In the genomic region with DNA sequence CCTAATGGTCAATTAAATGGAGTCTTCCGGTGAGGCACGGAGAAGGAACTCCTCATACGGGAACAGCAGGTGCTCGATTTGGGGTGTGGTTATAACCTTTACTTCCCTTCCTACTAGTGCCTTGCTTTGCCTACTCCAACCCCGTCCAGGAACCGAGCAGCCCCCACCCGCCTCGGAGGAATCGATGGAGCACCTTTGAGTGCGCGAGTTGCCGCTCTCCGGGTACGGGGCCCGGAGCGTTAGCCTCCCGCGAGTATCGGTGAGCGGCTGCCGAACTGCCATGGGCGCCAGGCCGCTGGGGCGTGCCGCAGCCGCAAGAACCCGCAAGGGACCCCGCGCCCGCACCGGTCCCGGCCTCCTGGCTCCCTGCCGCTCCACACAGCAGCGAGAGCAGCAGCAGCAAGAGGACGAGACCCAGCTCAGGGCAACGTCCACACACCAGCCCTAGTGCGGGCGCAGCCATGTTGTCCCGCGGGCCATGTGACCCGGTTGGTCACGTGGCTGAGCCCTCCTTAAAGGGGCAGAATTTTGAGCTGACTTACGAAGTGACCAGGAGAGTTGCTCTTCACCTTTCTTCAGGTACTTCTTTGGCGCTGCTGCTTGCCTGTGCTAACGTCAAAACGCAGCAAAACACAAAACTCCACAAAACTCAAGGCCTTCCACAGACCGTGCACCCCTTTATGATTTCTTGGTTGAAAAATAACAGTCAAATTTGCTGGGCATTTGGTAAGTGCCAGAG, we compare ENCODE assay signal across 8 cellular contexts. TPM values are rescaled to one million over a fixed set of nuclear protein-coding genes. Genes with fewer than 3 reads are reported as not detected.
A peak's percentile ranks its signal among the peaks of the same experiment; 100 is the strongest.
DNase-seq lines count a peak whose midpoint lies in the region; ATAC-seq and TF ChIP-seq lines count a peak whose summit lies in the region.

Gene SUMF1, minus strand, starts transcription at position 487 of the 739 bp plus-strand sequence. Its CDS starts 24 bp downstream, at position 463.

- no peaks in the 10 kb centered on the region for H3K9me2 ChIP-seq in MM.1S (replicated peaks; ENCODE audit: insufficient read depth, low read length)

- H3K4me1 ChIP-seq in MM.1S (ENCODE audit: low read length), result no peaks in the 10 kb centered on the region
- peaks cover 0 to 23% (median 15%) of the 10 kb centered on the region in 9 donors for H3K4me1 ChIP-seq in heart right ventricle
- peaks cover 0 to 16% (median 10%) of the 10 kb centered on the region in 4 donors for H3K4me1 ChIP-seq in transverse colon

- peaks cover 7% of the 10 kb centered on the region; the same call in 1 of the 2 replicates for H3K79me2 ChIP-seq in MM.1S (ENCODE audit: low read length)

- peak; percentile 74 for TF ChIP-seq POLR2A in transverse colon (IDR thresholded peaks at IDR 0.05)

- H3K27ac ChIP-seq in MM.1S (ENCODE audit: low read length) (peak within 1 kb of the TSS; percentile 33; the same call in 1 of the 2 replicates), heart right ventricle (peak within 1 kb of the TSS; percentile 11 to 97 (median 80)), transverse colon (peak within 1 kb of the TSS; percentile 87 to 93 (median 89))

- in situ Hi-C loops in transverse colon (cut with MboI; ENCODE audit: low pct_ligation_motif_present in 1 of 4, low pct_unique_long_range_greater_than_20kb in 1 of 4, low sequenced_read_pairs in 3 of 4), result no loop called here

- peak within 1 kb of the TSS; percentile 85 for H3K4me3 ChIP-seq in MM.1S (ENCODE audit: low read length)
- peak within 1 kb of the TSS; percentile 76 to 100 (median 93) for H3K4me3 ChIP-seq in heart right ventricle
- H3K4me3 ChIP-seq in transverse colon, result peak within 1 kb of the TSS; percentile 70 to 99 (median 82)

- peak within 1 kb of the TSS; percentile 85 to 93 (median 92) for H3K4me3 Mint-ChIP-seq in T-cell

- no peaks in the 10 kb centered on the region for H3F3A ChIP-seq in MM.1S (ENCODE audit: insufficient read depth, low read length)

- H3K27ac Mint-ChIP-seq in T-cell, result peak within 1 kb of the TSS; percentile 93 to 94

- intact Hi-C loops in heart right ventricle (cut with DNase I) (loop anchor here in 3 of 10 donors (2.0 to 10.0 kb wide), 3 partner anchors 26 to 168 kb away; partner anchors contain the start of gene ITPR1 (in 1 of the 3)), posterior cingulate gyrus (cut with DNase I) (loop anchor here (2.0 kb wide), 1 partner anchor 26 kb away; the partner anchor contains the start of gene ITPR1), transverse colon (cut with DNase I; ENCODE audit: low total_unique reads) (no loop called here)

- 1% methylated on average over 47 of the region's 47 CpGs for WGBS in heart right ventricle, 2 donors
- WGBS in transverse colon (ENCODE audit: low coverage in 1 of 2), 2 donors, result 0 to 1% methylated on average over 4 to 47 of the region's 47 CpGs

- H3K9me3 Mint-ChIP-seq in T-cell, result no peaks in the 10 kb centered on the region

- no peaks in the 10 kb centered on the region for H4K20me1 ChIP-seq in MM.1S (ENCODE audit: insufficient read depth, low read length)

- H3K36me3 ChIP-seq in MM.1S (replicated peaks; ENCODE audit: insufficient read depth, low read length) (no peaks in the 10 kb centered on the region), heart right ventricle (no peaks in the 10 kb centered on the region), transverse colon (no peaks in the 10 kb centered on the region)

- TF ChIP-seq CTCF in GM10248 (IDR thresholded peaks at IDR 0.05; ENCODE audit: control extremely low read depth, extremely low read depth, low read depth, missing control alignments) (no peak), MM.1S (IDR thresholded peaks at IDR 0.05; ENCODE audit: low read length) (no peak), heart right ventricle (IDR thresholded peaks at IDR 0.05) (peak in 1 of 9 donors; percentile 4), transverse colon (IDR thresholded peaks at IDR 0.05) (no peak)

- H3K36me3 Mint-ChIP-seq in T-cell, result no peaks in the 10 kb centered on the region

- DNase-seq in GM10248 (ENCODE audit: extremely low spot score), result peak; percentile 93
- peak; percentile 72 for DNase-seq in HCEC 1CT
- DNase-seq in MM.1S, result peak; percentile 86
- peak; percentile 42 to 82 (median 63) for DNase-seq in T-cell
- DNase-seq in amniotic epithelial cell (ENCODE audit: low read depth), result peak; percentile 64
- peak; percentile 77 to 79 for DNase-seq in heart right ventricle
- peak; percentile 81 to 97 (median 88) for DNase-seq in posterior cingulate gyrus
- peak; percentile 83 for DNase-seq in transverse colon

- H3K27me3 Mint-ChIP-seq in T-cell, result peaks cover 1% of the 10 kb centered on the region in 2 donors

- H2AFZ ChIP-seq in MM.1S (ENCODE audit: low read length), result peak within 1 kb of the TSS; percentile 97

- no peak for TF ChIP-seq EP300 in transverse colon (IDR thresholded peaks at IDR 0.05; ENCODE audit: low read depth)

- peaks cover 22 to 34% (median 27%) of the 10 kb centered on the region in 3 donors for H3K4me1 Mint-ChIP-seq in T-cell

- H3K9ac ChIP-seq in MM.1S (ENCODE audit: low read length), result peak within 1 kb of the TSS; percentile 80

- ATAC-seq in T-cell (replicated peaks in 1 of 4) (peak; percentile 93 to 99 (median 97)), heart right ventricle (peak; percentile 98 to 99 (median 98))

- POLR2A ChIA-PET in GM10248 (lab: Yijun Ruan, JAX), result interaction anchor here (1.0 to 1.1 kb wide), 2 partner anchors 26 to 28 kb away, joined by 3 to 12 read pairs; partner anchors contain the start of gene ITPR1
- POLR2A ChIA-PET in T-cell (lab: Charles Lee), result interaction anchor here (0.6 to 1.6 kb wide), 5 partner anchors 26 to 121 kb away, joined by 3 to 27 read pairs (median 6); partner anchors contain the start of gene ITPR1 (in 2 of the 2)

- H3K27me3 ChIP-seq in MM.1S (replicated peaks; ENCODE audit: insufficient read depth, low read length), result no peaks in the 10 kb centered on the region
- no peaks in the 10 kb centered on the region for H3K27me3 ChIP-seq in heart right ventricle
- H3K27me3 ChIP-seq in transverse colon, result peaks cover 1% of the 10 kb centered on the region

- CTCF ChIA-PET in GM10248 (lab: Yijun Ruan, JAX) (interaction anchor here (0.6 to 2.0 kb wide), 3 partner anchors 19 to 166 kb away, joined by 6 to 7 read pairs (median 6); no protein-coding TSS in a partner anchor), T-cell (lab: Charles Lee) (interaction anchor here (0.5 to 2.1 kb wide), 4 partner anchors 27 to 254 kb away, joined by 3 to 11 read pairs (median 4); partner anchors contain the start of gene ITPR1 (in 1 of the 2))

- no peaks in the 10 kb centered on the region for H3K9me3 ChIP-seq in MM.1S (replicated peaks; ENCODE audit: insufficient read depth, low read length)
- no peaks in the 10 kb centered on the region for H3K9me3 ChIP-seq in heart right ventricle
- no peaks in the 10 kb centered on the region for H3K9me3 ChIP-seq in transverse colon

- peak within 1 kb of the TSS; percentile 89 for H3K4me2 ChIP-seq in MM.1S (ENCODE audit: low read depth, low read length)

RNA-seq across cellular contexts. Expression of gene SUMF1, which starts in this region (rescaled TPM):
- total RNA-seq in T-cell, result 10 to 100 TPM; 15.5 to 20.8 (median 17.2) TPM
- total RNA-seq in heart right ventricle, result 10 to 100 TPM in 4 of 10 donors, 1 to 10 TPM in 6; 6.9 to 15.1 (median 8.9) TPM
- polyA plus RNA-seq in heart right ventricle, result 1 to 10 TPM; 3.7 to 9.5 TPM
- 10 to 100 TPM; 25.1 to 70.5 (median 65.3) TPM for total RNA-seq in transverse colon

Comparison
In these comparisons a context has a peak if more than half of its experiments do, and no peak if none do; other contexts are left out.
1. Peak in every context shown above with its lines: DNase-seq, ATAC-seq, H3K4me3 ChIP-seq and H3K27ac ChIP-seq.
2. H3K27ac ChIP-seq: peak in every context shown above with its lines; median percentile 89 in transverse colon; 80 in heart right ventricle; 33 in MM.1S.